Comparison of ENCODE assay signal across 21 cellular contexts in genomic region chr1:5681654-5682053, GRCh38.
DNase-seq lines count a peak whose midpoint lies in the region; ATAC-seq and TF ChIP-seq lines count a peak whose summit lies in the region.
"Had no signal": no experiment of that assay in that cellular context is flagged by ENCODE, and none has a peak within 500 bp of the region (broad histone marks: within the 10 kb centered on the region; RNA-seq: fewer than 3 reads in every experiment).

No MANE protein-coding gene starts in this region.

- no peaks in the 10 kb centered on the region for H3K9me3 ChIP-seq in breast epithelium
- H3K9me3 ChIP-seq in MG63, result no peaks in the 10 kb centered on the region
- no peaks in the 10 kb centered on the region for H3K9me3 ChIP-seq in gastroesophageal sphincter
- H3K9me3 ChIP-seq: A549 had no signal

- H3K4me3 ChIP-seq in breast epithelium (no peak overlapping the region), MG63 (no peak overlapping the region), gastroesophageal sphincter (no peak overlapping the region), foreskin fibroblast (ENCODE audit: low read depth in 1 of 2, low read length in 2 of 2) (no peak overlapping the region)
- H3K4me3 ChIP-seq: A549, GM23248 had no signal

- peaks cover 12% of the 10 kb centered on the region for H3K27me3 Mint-ChIP-seq in MCF 10A (ENCODE audit: insufficient read depth, unreplicated experiment)

- H3K4me1 ChIP-seq in breast epithelium, result no peaks in the 10 kb centered on the region
- H3K4me1 ChIP-seq in gastroesophageal sphincter, result no peaks in the 10 kb centered on the region
- H3K4me1 ChIP-seq: A549 had no signal

- TF ChIP-seq POLR2A in breast epithelium (IDR thresholded peaks at IDR 0.05), result no peak
- no peak for TF ChIP-seq POLR2A in gastroesophageal sphincter (IDR thresholded peaks at IDR 0.05)

- no peak overlapping the region for H3K27ac Mint-ChIP-seq in MCF 10A (ENCODE audit: low read depth, unreplicated experiment)
- H3K27ac Mint-ChIP-seq: CD14-positive monocyte; CD4-positive, alpha-beta T cell; CD8-positive, alpha-beta memory T cell had no signal

- CTCF ChIA-PET in MCF 10A (lab: Yijun Ruan, JAX), result interaction anchor here (0.6 to 1.6 kb wide), 3 partner anchors 9 to 64 kb away, joined by 4 to 5 read pairs (median 4); no protein-coding TSS in a partner anchor

- 86 to 100% methylated on average over 1 to 2 of the region's 6 CpGs for WGBS in gastroesophageal sphincter (ENCODE audit: low coverage in 1 of 2), 2 donors

- no peak for TF ChIP-seq CTCF in MCF 10A (IDR thresholded peaks at IDR 0.05; ENCODE audit: unreplicated experiment)
- no peak for TF ChIP-seq CTCF in breast epithelium (IDR thresholded peaks at IDR 0.05)
- TF ChIP-seq CTCF in gastroesophageal sphincter (IDR thresholded peaks at IDR 0.05), result no peak
- no peak for TF ChIP-seq CTCF in foreskin fibroblast (IDR thresholded peaks at IDR 0.05; ENCODE audit: low read depth, low read length)

- peaks cover 9% of the 10 kb centered on the region for H3K9me3 Mint-ChIP-seq in MCF 10A (ENCODE audit: unreplicated experiment)
- H3K9me3 Mint-ChIP-seq: CD4-positive, alpha-beta T cell had no signal

- intact Hi-C loops in MCF 10A (cut with micrococcal nuclease) (no loop called here), breast epithelium (cut with DNase I; ENCODE audit: low total_unique reads) (no loop called here)

- peaks cover 0 to 21% of the 10 kb centered on the region in 2 donors for H3K27me3 ChIP-seq in breast epithelium
- no peaks in the 10 kb centered on the region for H3K27me3 ChIP-seq in MG63
- peaks cover 52% of the 10 kb centered on the region for H3K27me3 ChIP-seq in gastroesophageal sphincter

- H3K36me3 ChIP-seq in breast epithelium (no peaks in the 10 kb centered on the region), MG63 (no peaks in the 10 kb centered on the region), gastroesophageal sphincter (no peaks in the 10 kb centered on the region)

- H3K36me3 Mint-ChIP-seq in MCF 10A (ENCODE audit: insufficient read depth, unreplicated experiment), result no peaks in the 10 kb centered on the region
- H3K36me3 Mint-ChIP-seq: CD14-positive monocyte; CD8-positive, alpha-beta memory T cell had no signal

- no peaks in the 10 kb centered on the region for H3K4me1 Mint-ChIP-seq in MCF 10A (ENCODE audit: insufficient read depth, unreplicated experiment)
- H3K4me1 Mint-ChIP-seq: CD14-positive monocyte had no signal

- H3K4me3 Mint-ChIP-seq in MCF 10A (ENCODE audit: unreplicated experiment), result no peak overlapping the region
- H3K4me3 Mint-ChIP-seq: CD14-positive monocyte; CD4-positive, alpha-beta T cell; CD8-positive, alpha-beta memory T cell had no signal

- no peak for TF ChIP-seq EP300 in gastroesophageal sphincter (IDR thresholded peaks at IDR 0.05)

- BruUV-seq in MCF 10A (replicated peaks; lab: Mats Ljungman, UMichigan), result no TSS peak

- POLR2A ChIA-PET in MCF 10A (lab: Yijun Ruan, JAX), result no interaction called here

- no peak overlapping the region for H3K27ac ChIP-seq in breast epithelium
- no peak overlapping the region for H3K27ac ChIP-seq in gastroesophageal sphincter
- H3K27ac ChIP-seq: A549, GM23248 had no signal

- ATAC-seq in gastroesophageal sphincter (no peak), GM18907 (IDR thresholded peaks at IDR 0.05; ENCODE audit: unreplicated experiment) (no peak)
- ATAC-seq: A549 had no signal

- peak; percentile 8 for DNase-seq in MCF 10A (ENCODE audit: unreplicated experiment)
- DNase-seq in breast epithelium (ENCODE audit: low spot score in 2 of 2), result no peak
- DNase-seq in Daoy (ENCODE audit: low read depth), result peak; percentile 11
- peak; percentile 28 for DNase-seq in MG63
- DNase-seq in occipital lobe (lab: John Stamatoyannopoulos, UW), result peak; percentile 16
- DNase-seq in foreskin fibroblast, result no peak
- DNase-seq: 8988T; ACHN; AML-193; CD4-positive, alpha-beta T cell; CD8-positive, alpha-beta memory T cell; DMS 273 treated with DMSO at 0.1 percent for 48 hours; DMS79; GF-D8; GM23248; H7; HCEC 1CT had no signal

Comparison
In these comparisons a context has a peak if more than half of its experiments do, and no peak if none do; other contexts are left out.
1. DNase-seq: peak in MCF 10A (single experiment), Daoy (single experiment), MG63 (single experiment) and occipital lobe (single experiment); none in breast epithelium (0 of 2) and foreskin fibroblast (0 of 2).